ENCODE assay signal across 27 cellular contexts in genomic region chr6:66561479-66561878, GRCh38.
"Had no signal": no experiment of that assay in that cellular context is flagged by ENCODE, and none has a peak within 500 bp of the region (broad histone marks: within the 10 kb centered on the region; RNA-seq: fewer than 3 reads in every experiment).

No MANE protein-coding gene starts in this region.

- H3K4me3 ChIP-seq: colonic mucosa, coronary artery, dorsolateral prefrontal cortex, esophagus muscularis mucosa, esophagus squamous epithelium, gastrocnemius medialis, gastroesophageal sphincter, heart left ventricle had no signal

- DNase-seq: colonic mucosa; cortex of kidney; dermis blood vessel endothelial cell; dorsolateral prefrontal cortex; effector CD4-positive, alpha-beta T cell; effector CD8-positive, alpha-beta T cell; effector memory CD4-positive, alpha-beta T cell; effector memory CD8-positive, alpha-beta T cell; endodermal cell; erythroblast; esophagus squamous epithelium; foreskin fibroblast; foreskin keratinocyte; foreskin melanocyte; gastrocnemius medialis; glutamatergic neuron; head of caudate nucleus; heart left ventricle had no signal

- H3K9me3 ChIP-seq: colonic mucosa, esophagus muscularis mucosa, esophagus squamous epithelium, gastrocnemius medialis, gastroesophageal sphincter had no signal

- H3K36me3 ChIP-seq: colonic mucosa, esophagus muscularis mucosa, esophagus squamous epithelium, gastrocnemius medialis, gastroesophageal sphincter, heart left ventricle had no signal

- FAIRE-seq: colon, endometrium, endothelial cell of umbilical vein, frontal cortex had no signal

- ATAC-seq: effector memory CD8-positive, alpha-beta T cell; esophagus mucosa; foreskin keratinocyte; gastrocnemius medialis; gastroesophageal sphincter; heart left ventricle had no signal

- H3K27me3 ChIP-seq: colonic mucosa, dorsolateral prefrontal cortex, esophagus muscularis mucosa, esophagus squamous epithelium, foreskin keratinocyte, gastrocnemius medialis, gastroesophageal sphincter, heart left ventricle had no signal

- H3K27ac ChIP-seq: colonic mucosa, coronary artery, dorsolateral prefrontal cortex, epithelial cell of prostate, esophagus muscularis mucosa, esophagus squamous epithelium, foreskin keratinocyte, gastrocnemius medialis, gastroesophageal sphincter, heart left ventricle had no signal

- H3K4me1 ChIP-seq: colonic mucosa, esophagus muscularis mucosa, esophagus squamous epithelium, foreskin keratinocyte, gastrocnemius medialis, gastroesophageal sphincter, heart left ventricle had no signal
